8 cellular contexts compared by ENCODE assay signal in the genomic region with DNA sequence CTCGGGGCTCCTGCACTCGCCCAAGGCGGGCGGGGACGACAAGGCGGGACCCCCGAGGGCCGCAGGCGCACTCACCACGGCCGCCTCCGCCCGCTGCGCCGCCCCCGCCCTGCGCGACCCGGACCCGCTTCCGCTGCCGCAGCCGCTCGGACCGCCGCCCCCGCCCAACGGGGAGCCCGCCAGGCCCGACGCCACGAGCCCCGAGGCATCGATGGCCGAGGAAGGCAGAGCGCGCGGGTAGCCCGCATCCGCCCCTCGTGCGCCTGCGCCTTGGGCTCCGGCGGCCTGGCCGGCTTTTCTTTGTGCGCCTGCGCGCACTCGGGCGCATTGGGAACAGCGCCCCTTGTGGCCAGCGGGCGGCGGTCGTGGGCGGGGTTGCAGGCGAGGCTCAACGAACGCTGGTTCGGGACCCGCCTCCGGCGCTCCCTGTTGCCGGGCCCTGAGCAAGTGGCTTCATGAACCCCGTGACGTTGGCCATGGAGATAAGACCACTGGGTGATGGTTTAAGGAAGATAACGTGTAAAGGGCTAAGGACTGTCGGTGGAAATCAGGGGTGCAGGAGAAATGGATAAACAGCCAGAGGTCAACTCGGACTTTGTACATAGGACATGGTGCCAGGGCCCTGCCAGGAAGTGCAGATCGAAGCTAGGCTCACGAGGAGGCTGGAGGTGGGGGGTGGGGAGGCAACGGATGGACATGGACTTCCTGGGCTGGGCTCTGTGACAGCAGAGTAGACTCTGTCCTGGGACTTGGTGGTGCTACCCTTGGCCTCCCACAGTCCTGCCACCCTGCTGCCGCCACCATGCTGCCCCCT. TPM values are rescaled to one million over a fixed set of nuclear protein-coding genes. Genes with fewer than 3 reads are reported as not detected.
DNase-seq lines count a peak whose midpoint lies in the region; ATAC-seq, FAIRE-seq and TF ChIP-seq lines count a peak whose summit lies in the region.

C8G (plus strand) TSS at position 725 of the 814 bp plus-strand sequence; CDS start at position 803, 78 bp downstream.
A gene with protein sequence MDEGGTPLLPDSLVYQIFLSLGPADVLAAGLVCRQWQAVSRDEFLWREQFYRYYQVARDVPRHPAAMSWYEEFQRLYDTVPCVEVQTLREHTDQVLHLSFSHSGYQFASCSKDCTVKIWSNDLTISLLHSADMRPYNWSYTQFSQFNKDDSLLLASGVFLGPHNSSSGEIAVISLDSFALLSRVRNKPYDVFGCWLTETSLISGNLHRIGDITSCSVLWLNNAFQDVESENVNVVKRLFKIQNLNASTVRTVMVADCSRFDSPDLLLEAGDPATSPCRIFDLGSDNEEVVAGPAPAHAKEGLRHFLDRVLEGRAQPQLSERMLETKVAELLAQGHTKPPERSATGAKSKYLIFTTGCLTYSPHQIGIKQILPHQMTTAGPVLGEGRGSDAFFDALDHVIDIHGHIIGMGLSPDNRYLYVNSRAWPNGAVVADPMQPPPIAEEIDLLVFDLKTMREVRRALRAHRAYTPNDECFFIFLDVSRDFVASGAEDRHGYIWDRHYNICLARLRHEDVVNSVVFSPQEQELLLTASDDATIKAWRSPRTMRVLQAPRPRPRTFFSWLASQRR (minus strand): TSS at position 220 of the 814 bp plus-strand sequence. CDS start 655 bp downstream, outside the sequence.

- POLR2A ChIA-PET in T-cell (lab: Charles Lee): no interaction called here

- H3K4me1 Mint-ChIP-seq in T-cell: peaks cover 6 to 26% (median 10%) of the 10 kb centered on the region in 3 donors
- H3K4me1 Mint-ChIP-seq in progenitor cell of endocrine pancreas (ENCODE audit: low read depth): peaks cover 2% of the 10 kb centered on the region

- ATAC-seq in HG02840 (IDR thresholded peaks at IDR 0.05; ENCODE audit: low FRiP score, unreplicated experiment) (peak; percentile 65), T-cell (replicated peaks in 1 of 4) (peak; percentile 81 to 88 (median 86)), left ventricle myocardium superior (peak; percentile 71)

- H3K36me3 Mint-ChIP-seq in T-cell: peaks cover 12% of the 10 kb centered on the region
- H3K36me3 Mint-ChIP-seq in progenitor cell of endocrine pancreas (ENCODE audit: insufficient read depth): no peaks in the 10 kb centered on the region

- intact Hi-C loops in left ventricle myocardium superior (cut with micrococcal nuclease): no loop called here

- TF ChIP-seq POLR2A in GM12892 (IDR thresholded peaks at IDR 0.05; ENCODE audit: low read depth, low read length): peak; percentile 53; the same call in 1 of the 2 replicates

- H3K27me3 Mint-ChIP-seq in T-cell: no peaks in the 10 kb centered on the region
- H3K27me3 Mint-ChIP-seq in progenitor cell of endocrine pancreas: no peaks in the 10 kb centered on the region

- peak within 1 kb of the TSS; percentile 79 to 89 for H3K27ac Mint-ChIP-seq in T-cell
- H3K27ac Mint-ChIP-seq in progenitor cell of endocrine pancreas: peak within 1 kb of the TSS; percentile 56

- no peaks in the 10 kb centered on the region for H3K9me3 Mint-ChIP-seq in T-cell
- no peaks in the 10 kb centered on the region for H3K9me3 Mint-ChIP-seq in progenitor cell of endocrine pancreas (ENCODE audit: low read depth)

- CTCF ChIA-PET in T-cell (lab: Charles Lee): no interaction called here

- DNase-seq in GM12892 (ENCODE audit: insufficient read length) (peak; percentile 99), NCI-H1436 (lab: John Stamatoyannopoulos, UW) (peak; percentile 92), T-cell (peak; percentile 84 to 97 (median 91)), amniotic stem cell (lab: John Stamatoyannopoulos, UW) (peak; percentile 77), left ventricle myocardium superior (peak; percentile 98), progenitor cell of endocrine pancreas (ENCODE audit: low spot score, unreplicated experiment) (peak; percentile 94), ureter (ENCODE audit: low spot score) (peak; percentile 94)

- peak within 1 kb of the TSS; percentile 73 to 83 (median 76) for H3K4me3 Mint-ChIP-seq in T-cell
- peak within 1 kb of the TSS; percentile 72 for H3K4me3 Mint-ChIP-seq in progenitor cell of endocrine pancreas (ENCODE audit: low read depth)

- peak; percentile 99 for TF ChIP-seq CTCF in progenitor cell of endocrine pancreas (IDR thresholded peaks at IDR 0.05; ENCODE audit: unreplicated experiment)

- FAIRE-seq in GM12892 (lab: Jason Lieb, UNC): peak; percentile 99

RNA-seq across cellular contexts. Expression of gene C8G, which starts in this region (rescaled TPM):
- not detected for polyA plus RNA-seq in GM12892 (2012; ENCODE audit: missing spikeins)
- total RNA-seq in T-cell: 1 to 10 TPM; 1.7 to 3.8 (median 3.2) TPM
- 2.2 TPM for total RNA-seq in left ventricle myocardium superior
- 1.1 and 2.8 TPM in 2 replicates for total RNA-seq in progenitor cell of endocrine pancreas
- total RNA-seq in ureter: 1.6 TPM

RNA-seq across cellular contexts. Expression of the second gene that starts in this region (rescaled TPM):
- 10.1 TPM for polyA plus RNA-seq in GM12892 (2012; ENCODE audit: missing spikeins)
- total RNA-seq in T-cell: 100 to 1,000 TPM in 3 of 5 donors, 10 to 100 TPM in 2; 60.9 to 161 (median 145) TPM
- total RNA-seq in left ventricle myocardium superior: 162 TPM
- 77.3 and 77.7 TPM in 2 replicates for total RNA-seq in progenitor cell of endocrine pancreas
- 62.4 TPM for total RNA-seq in ureter

Comparison
In these comparisons a context has a peak if more than half of its experiments do, and no peak if none do; other contexts are left out.
1. Peak in every context shown above with its lines: DNase-seq and ATAC-seq.